In genomic region chr17:18158022-18158600, GRCh38 we compare ENCODE assay signal across 8 cellular contexts. TPM values are rescaled to one million over a fixed set of nuclear protein-coding genes. Genes with fewer than 3 reads are reported as not detected.
DNase-seq lines count a peak whose midpoint lies in the region; ATAC-seq and TF ChIP-seq lines count a peak whose summit lies in the region.

No MANE protein-coding gene starts in this region.

- no peaks in the 10 kb centered on the region for H3K27me3 ChIP-seq in PC-9 (ENCODE audit: insufficient read depth, low read depth)

- H3K9me2 ChIP-seq in PC-9 (ENCODE audit: insufficient read depth) = no peaks in the 10 kb centered on the region

- peak overlapping the region; percentile 56; the same call in 1 of the 2 replicates for H2AFZ ChIP-seq in PC-9

- ATAC-seq in HG02642 (IDR thresholded peaks at IDR 0.05; ENCODE audit: poor library complexity, unreplicated experiment) (peak; percentile 63), HG03039 (IDR thresholded peaks at IDR 0.05; ENCODE audit: unreplicated experiment) (no peak)

- no peaks in the 10 kb centered on the region for H3K36me3 ChIP-seq in PC-9 (ENCODE audit: low read depth)

- H3K9me3 ChIP-seq in PC-9 (ENCODE audit: insufficient read depth, low read depth) = no peaks in the 10 kb centered on the region

- intact Hi-C loops in PC-9 (cut with micrococcal nuclease; ENCODE audit: unreplicated experiment) = loop anchor here (2.0 kb wide), 1 partner anchor 25 kb away; the partner anchor contains the start of gene ALKBH5

- peak; percentile 87 for DNase-seq in ELR (ENCODE audit: low read depth)
- peak; percentile 69 to 96 for DNase-seq in PC-9
- DNase-seq in activated effector memory CD4-positive, alpha-beta T cell treated with anti-CD3 and anti-CD28 coated beads, Interleukin-2, amount 50 U/mL, for 16 hours = peak; percentile 96
- DNase-seq in foreskin melanocyte = peak; percentile 56
- peak in 38 of 56 donors; percentile 7 to 88 (median 40) for DNase-seq in nucleus accumbens (lab: John Stamatoyannopoulos, UW)
- peak; percentile 61 for DNase-seq in stromal cell of bone marrow (ENCODE audit: low read depth)

- POLR2A ChIA-PET in PC-9 (lab: Charles Lee; ENCODE audit: unreplicated experiment) = interaction anchor here (0.5 to 0.7 kb wide), 3 partner anchors 25 to 64 kb away, joined by 4 to 9 read pairs (median 8); partner anchors contain the start of gene ALKBH5

- H4K20me1 ChIP-seq in PC-9 (ENCODE audit: insufficient read depth) = no peaks in the 10 kb centered on the region

- H3K4me3 ChIP-seq in PC-9 = peak overlapping the region; percentile 46; the same call in 1 of the 2 replicates

- no peak overlapping the region for H3K27ac ChIP-seq in PC-9

- no peak for TF ChIP-seq CTCF in PC-9 (conservative IDR thresholded peaks at IDR 0.05)

- no TSS peak for BruUV-seq in PC-9 (replicated peaks; lab: Mats Ljungman, UMichigan)

- H3K79me2 ChIP-seq in PC-9 (ENCODE audit: low read depth) = no peaks in the 10 kb centered on the region

- peaks cover 31% of the 10 kb centered on the region; the same call in 1 of the 2 replicates for H3F3A ChIP-seq in PC-9 (ENCODE audit: insufficient read depth, low read depth)

- 0 out of 2 replicates have a peak, but pooled peaks cover 5% of the 10 kb centered on the region for H3K4me1 ChIP-seq in PC-9 (replicated peaks; ENCODE audit: insufficient read depth)

- CTCF ChIA-PET in PC-9 (lab: Charles Lee) = no interaction called here

- peak overlapping the region; percentile 70 for H3K4me2 ChIP-seq in PC-9

RNA-seq across cellular contexts. Expression of gene ALKBH5, which starts 25.5 kb away (rescaled TPM):
- 101 and 117 TPM in 2 replicates for total RNA-seq in PC-9 (2021)

RNA-seq across cellular contexts. Expression of gene MYO15A, which starts 49.6 kb away (rescaled TPM):
- total RNA-seq in PC-9 (2021) = 3.5 and 4.9 TPM in 2 replicates

Comparison
In these comparisons a context has a peak if more than half of its experiments do, and no peak if none do; other contexts are left out.
1. DNase-seq: peak in every context shown above with its lines; median percentile 96 in activated effector memory CD4-positive, alpha-beta T cell treated with anti-CD3 and anti-CD28 coated beads, Interleukin-2, amount 50 U/mL, for 16 hours; 87 in ELR; 82 in PC-9; 61 in stromal cell of bone marrow; 56 in foreskin melanocyte; 40 in nucleus accumbens.